ENCODE assay signal across 1 cellular context in genomic region chr1:37553598-37553926, GRCh38.
TF ChIP-seq lines count a peak whose summit lies in the region.

No MANE protein-coding gene starts in this region.

TF ChIP-seq in SK-N-SH, 30 proteins besides CTCF, POLR2A, EP300 and RAD21 (continued from another document):
- no peak for TF ChIP-seq TEAD4 (IDR thresholded peaks at IDR 0.05; ENCODE audit: borderline replicate concordance, insufficient read depth)
- TF ChIP-seq SMC3 (IDR thresholded peaks at IDR 0.05; ENCODE audit: low read depth, low read length) = no peak
- TF ChIP-seq FOXM1 (IDR thresholded peaks at IDR 0.05; ENCODE audit: low read depth) = no peak
- no peak for TF ChIP-seq GABPA (IDR thresholded peaks at IDR 0.05; ENCODE audit: low read depth)
- TF ChIP-seq USF1 (IDR thresholded peaks at IDR 0.05; ENCODE audit: borderline replicate concordance, low read depth) = no peak
- no peak for TF ChIP-seq RFX5 (IDR thresholded peaks at IDR 0.05; ENCODE audit: low read length)
- no peak for TF ChIP-seq PBX3 (IDR thresholded peaks at IDR 0.05)
- TF ChIP-seq YY1 (IDR thresholded peaks at IDR 0.05; ENCODE audit: low read depth) = no peak
- TF ChIP-seq CHD2 (IDR thresholded peaks at IDR 0.05; ENCODE audit: low read length, partially characterized antibody) = no peak
- TF ChIP-seq RXRA (IDR thresholded peaks at IDR 0.05; ENCODE audit: borderline replicate concordance, low read depth) = no peak
- no peak for TF ChIP-seq TCF12 (IDR thresholded peaks at IDR 0.05)
- no peak for TF ChIP-seq NFIC (IDR thresholded peaks at IDR 0.05; ENCODE audit: borderline replicate concordance)
- TF ChIP-seq MAX (IDR thresholded peaks at IDR 0.05; ENCODE audit: low read depth) = no peak
TF ChIP-seq in SK-N-SH: peak in this region for 0.
